1 cellular context compared by ENCODE assay signal in the genomic region with DNA sequence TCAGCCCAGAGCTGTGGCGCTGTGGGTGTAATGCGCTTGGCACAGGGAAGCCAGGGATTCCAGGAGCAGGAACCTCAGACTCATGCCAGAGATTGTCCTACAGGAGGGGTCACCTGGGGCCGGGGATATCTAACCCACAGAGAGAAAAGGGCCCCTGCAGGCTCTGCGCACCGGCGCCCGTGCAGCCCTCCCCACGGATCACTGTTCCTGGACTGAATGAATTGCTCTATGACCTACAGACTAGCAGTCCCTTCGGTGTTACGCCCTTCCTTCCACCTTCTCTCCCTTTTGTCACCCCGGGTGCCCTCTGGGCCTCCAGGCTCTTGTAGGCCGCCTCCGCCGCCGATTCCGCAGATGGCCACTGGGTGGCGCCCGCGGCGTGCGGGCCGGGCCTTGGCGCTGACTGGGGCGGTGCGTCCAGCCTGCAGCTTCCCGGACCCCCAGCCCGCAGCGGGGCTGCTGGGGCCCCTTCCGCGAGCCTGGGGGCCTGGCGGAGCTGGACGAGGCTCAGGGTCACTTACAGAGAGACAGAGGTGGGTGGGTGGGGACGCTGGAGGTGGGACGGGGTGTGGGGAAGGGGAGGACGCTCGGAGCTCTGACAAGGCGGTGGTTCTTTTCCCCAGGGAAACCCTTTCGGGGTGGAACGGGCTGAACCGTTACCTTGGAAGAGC.
TF ChIP-seq lines count a peak whose summit lies in the region.

No MANE protein-coding gene starts in this region.

TF ChIP-seq in H1, 55 proteins besides CTCF, POLR2A, EP300 and RAD21 (continued from another document):
- TF ChIP-seq, protein P1, sequence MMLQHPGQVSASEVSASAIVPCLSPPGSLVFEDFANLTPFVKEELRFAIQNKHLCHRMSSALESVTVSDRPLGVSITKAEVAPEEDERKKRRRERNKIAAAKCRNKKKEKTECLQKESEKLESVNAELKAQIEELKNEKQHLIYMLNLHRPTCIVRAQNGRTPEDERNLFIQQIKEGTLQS (IDR thresholded peaks at IDR 0.05; ENCODE audit: insufficient read depth, low read depth, low read length) = 0 out of 2 replicates have a peak, but pooled peaks have one; percentile 27
- TF ChIP-seq GABPA (IDR thresholded peaks at IDR 0.05; ENCODE audit: borderline replicate concordance, insufficient read depth, low read length) (0 out of 2 replicates have a peak, but pooled peaks have one; percentile 31), CHD1 (IDR thresholded peaks at IDR 0.05; ENCODE audit: low read depth, low read length) (no peak)
